8 cellular contexts compared by ENCODE assay signal in genomic region chr16:88737298-88738166, GRCh38. TPM values are rescaled to one million over a fixed set of nuclear protein-coding genes. Genes with fewer than 3 reads are reported as not detected.
A peak's percentile ranks its signal among the peaks of the same experiment; 100 is the strongest.
DNase-seq lines count a peak whose midpoint lies in the region; ATAC-seq lines count a peak whose summit lies in the region.

No MANE protein-coding gene starts in this region.

- H3K27ac ChIP-seq in effector memory CD4-positive, alpha-beta T cell (ENCODE audit: insufficient read depth, low read length, poor library complexity, severe bottlenecking): no peak overlapping the region

- no peak overlapping the region for H3K4me3 ChIP-seq in effector memory CD4-positive, alpha-beta T cell (ENCODE audit: insufficient read depth, low read depth, low read length, poor library complexity, severe bottlenecking)

- no peaks in the 10 kb centered on the region for H3K27me3 ChIP-seq in effector memory CD4-positive, alpha-beta T cell (replicated peaks; ENCODE audit: control insufficient read depth, insufficient read depth, low read length, poor library complexity, severe bottlenecking)

- DNase-seq in COR-L47 (lab: John Stamatoyannopoulos, UW): peak; percentile 82
- peak; percentile 73 for DNase-seq in NCI-H748 (lab: John Stamatoyannopoulos, UW; ENCODE audit: unreplicated experiment)
- DNase-seq in activated CD8-positive, alpha-beta memory T cell treated with anti-CD3 and anti-CD28 coated beads for 24 hours: peak; percentile 90
- DNase-seq in effector memory CD4-positive, alpha-beta T cell: peak; percentile 55 to 75 (median 74)
- DNase-seq in myocyte (ENCODE audit: low read depth): peak; percentile 65
- peak; percentile 23 to 61 for DNase-seq in stimulated activated CD8-positive, alpha-beta memory T cell treated with anti-CD3 and anti-CD28 coated beads, Interleukin-7, amount 100 ng/mL, for 48 hours (ENCODE audit: extremely low read depth in 1 of 2, low read depth in 1 of 2)

- no peaks in the 10 kb centered on the region for H3K9me3 ChIP-seq in effector memory CD4-positive, alpha-beta T cell (ENCODE audit: control insufficient read depth, low read length)

- peaks cover 65% of the 10 kb centered on the region for H3K36me3 ChIP-seq in effector memory CD4-positive, alpha-beta T cell (ENCODE audit: control insufficient read depth, insufficient read depth, low read length)

- ATAC-seq in GM21576 (IDR thresholded peaks at IDR 0.05; ENCODE audit: unreplicated experiment) (peak; percentile 60), HG02623 (IDR thresholded peaks at IDR 0.05; ENCODE audit: unreplicated experiment) (no peak)

- peaks cover 5% of the 10 kb centered on the region for H3K4me1 ChIP-seq in effector memory CD4-positive, alpha-beta T cell (ENCODE audit: control insufficient read depth, insufficient read depth, low read length, poor library complexity, severe bottlenecking)

RNA-seq across cellular contexts. Expression of gene CTU2, which starts 31.2 kb away (rescaled TPM):
- 12.6 and 20.6 TPM in 2 replicates for total RNA-seq in myocyte
- polyA plus RNA-seq in myocyte (2012): 19.6 TPM

RNA-seq across cellular contexts. Expression of gene RNF166, which starts 31.3 kb away (rescaled TPM):
- total RNA-seq in myocyte: 18.7 and 26.1 TPM in 2 replicates
- polyA plus RNA-seq in myocyte (2012): 11.4 TPM

RNA-seq across cellular contexts. Expression of gene PIEZO1, which starts 47.5 kb away (rescaled TPM):
- 198 and 238 TPM in 2 replicates for total RNA-seq in myocyte
- 246 TPM for polyA plus RNA-seq in myocyte (2012)

RNA-seq across cellular contexts. Expression of gene SNAI3, which starts 51.2 kb away (rescaled TPM):
- total RNA-seq in myocyte: 0.10 and 7.3 TPM in 2 replicates
- 1.8 TPM for polyA plus RNA-seq in myocyte (2012)
